In the genomic region with DNA sequence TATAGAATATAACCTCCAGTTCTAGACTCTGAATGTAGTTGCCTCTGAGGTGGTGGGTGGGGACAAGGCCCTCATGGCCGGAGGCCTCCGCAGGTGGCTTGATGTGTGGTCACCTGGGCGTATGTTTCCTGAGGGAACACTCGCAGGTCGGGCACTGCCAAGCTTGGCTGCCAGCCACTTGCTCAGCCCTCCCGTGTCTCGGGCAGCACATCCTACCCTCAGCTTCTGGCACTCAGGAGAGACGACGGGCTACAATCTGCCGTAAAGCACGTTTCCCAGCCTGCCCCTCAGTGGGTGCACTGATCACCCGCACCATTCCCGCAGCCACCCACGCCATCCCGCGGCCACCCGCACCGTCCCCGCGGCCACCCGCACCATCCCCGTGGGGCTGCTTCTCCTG, we compare ENCODE assay signal across 23 cellular contexts. TPM values are rescaled to one million over a fixed set of nuclear protein-coding genes. Genes with fewer than 3 reads are reported as not detected.
DNase-seq lines count a peak whose midpoint lies in the region; ATAC-seq, FAIRE-seq and TF ChIP-seq lines count a peak whose summit lies in the region.
"Had no signal": no experiment of that assay in that cellular context is flagged by ENCODE, and none has a peak within 500 bp of the region (broad histone marks: within the 10 kb centered on the region; RNA-seq: fewer than 3 reads in every experiment).

No MANE protein-coding gene starts in this region.

- H3K9ac ChIP-seq in BLaER1 treated with 17β-estradiol and CSF1 and Interleukin-3, amounts not matched to agents 10 nM and 100 nM, result peak overlapping the region in 8 of 11 experiments; percentile 50 to 73 (median 70); a peak in 14 of 22 replicates
- no peak overlapping the region for H3K9ac ChIP-seq in kidney (ENCODE audit: low read length in 2 of 2)

- peaks cover 0 to 98% (median 83%) of the 10 kb centered on the region in 11 experiments; a peak in 19 of 22 replicates for H4K20me1 ChIP-seq in BLaER1 treated with 17β-estradiol and CSF1 and Interleukin-3, amounts not matched to agents 10 nM and 100 nM

- H3K36me3 Mint-ChIP-seq in activated naive CD8-positive, alpha-beta T cell treated with anti-CD3 and anti-CD28 coated beads, Interleukin-2, amount 50 U/mL, for 24 hours (ENCODE audit: low read depth), result peaks cover 46% of the 10 kb centered on the region

- FAIRE-seq in GM12891 (lab: Jason Lieb, UNC), result no peak
- FAIRE-seq in kidney (lab: Jason Lieb, UNC), result no peak
- FAIRE-seq: GM18507 had no signal

- peak overlapping the region; percentile 60 to 94 (median 84) for H3K4me2 ChIP-seq in BLaER1 treated with 17β-estradiol and CSF1 and Interleukin-3, amounts not matched to agents 10 nM and 100 nM

- H3K4me1 ChIP-seq in BLaER1 treated with 17β-estradiol and CSF1 and Interleukin-3, amounts not matched to agents 10 nM and 100 nM, result peaks cover 38 to 88% (median 82%) of the 10 kb centered on the region in 10 experiments
- H3K4me1 ChIP-seq in cardiac muscle cell (ENCODE audit: low read depth), result peaks cover 8% of the 10 kb centered on the region
- no peaks in the 10 kb centered on the region for H3K4me1 ChIP-seq in kidney (ENCODE audit: control insufficient read depth in 1 of 2, insufficient read depth in 1 of 2, low read depth in 1 of 2, low read length in 2 of 2)
- H3K4me1 ChIP-seq: SJSA1 had no signal

- H3K4me3 ChIP-seq in BLaER1 treated with 17β-estradiol and CSF1 and Interleukin-3, amounts not matched to agents 10 nM and 100 nM, result 0 out of 20 replicates have a peak overlapping the region, but pooled peaks of 1 of the 10 experiments have one; percentile 6
- H3K4me3 ChIP-seq in cardiac muscle cell (no peak overlapping the region), kidney (ENCODE audit: low read length in 2 of 2) (no peak overlapping the region)
- H3K4me3 ChIP-seq: SJSA1 had no signal

- H3K27ac ChIP-seq in BLaER1 treated with 17β-estradiol and CSF1 and Interleukin-3, amounts not matched to agents 10 nM and 100 nM, result peak overlapping the region in 7 of 11 experiments; percentile 61 to 81 (median 73); a peak in 14 of 22 replicates
- H3K27ac ChIP-seq in cardiac muscle cell (peak overlapping the region; percentile 6), kidney (ENCODE audit: low read depth in 2 of 2, low read length in 2 of 2) (no peak overlapping the region)
- H3K27ac ChIP-seq: SJSA1 had no signal

- peak; percentile 33 for DNase-seq in GM12891 (ENCODE audit: insufficient read length, low spot score)
- DNase-seq in cardiac muscle cell (ENCODE audit: low read depth in 1 of 2, low spot score in 1 of 2), result no peak
- DNase-seq in kidney, result peak; percentile 74
- DNase-seq in NCI-H146 (lab: John Stamatoyannopoulos, UW), result no peak
- no peak for DNase-seq in activated CD8-positive, alpha-beta memory T cell treated with anti-CD3 and anti-CD28 coated beads, Interleukin-2, amount 50 U/mL, for 48 hours
- no peak for DNase-seq in activated naive CD8-positive, alpha-beta T cell treated with anti-CD3 and anti-CD28 coated beads, Interleukin-2, amount 50 U/mL, for 24 hours
- DNase-seq: CD4-positive, CD25-positive, alpha-beta regulatory T cell; DMS153; DND-41; GOT3; HCEC 1CT; Karpas-422; NCI-H1092 treated with DMSO at 0.1 percent for 48 hours; NCI-H1436; NCI-H187 treated with DMSO at 0.1 percent for 48 hours; NCI-H2171 treated with DMSO at 0.1 percent for 48 hours; NCI-H345; NCI-H510A treated with DMSO at 0.1 percent for 48 hours; PC-3 had no signal

- H3K27me3 Mint-ChIP-seq in activated naive CD8-positive, alpha-beta T cell treated with anti-CD3 and anti-CD28 coated beads, Interleukin-2, amount 50 U/mL, for 24 hours, result no peaks in the 10 kb centered on the region
- H3K27me3 Mint-ChIP-seq: B cell; CD4-positive, CD25-positive, alpha-beta regulatory T cell had no signal

- intact Hi-C loops in kidney (cut with DNase I), result no loop called here

- ATAC-seq in activated naive CD8-positive, alpha-beta T cell treated with anti-CD3 and anti-CD28 coated beads, Interleukin-2, amount 50 U/mL, for 24 hours, result no peak
- ATAC-seq: PC-3 had no signal

- H3K4me3 Mint-ChIP-seq in activated naive CD8-positive, alpha-beta T cell treated with anti-CD3 and anti-CD28 coated beads, Interleukin-2, amount 50 U/mL, for 24 hours, result no peak overlapping the region
- H3K4me3 Mint-ChIP-seq: B cell; CD4-positive, CD25-positive, alpha-beta regulatory T cell had no signal

- no peak overlapping the region for H3K27ac Mint-ChIP-seq in activated naive CD8-positive, alpha-beta T cell treated with anti-CD3 and anti-CD28 coated beads, Interleukin-2, amount 50 U/mL, for 24 hours
- H3K27ac Mint-ChIP-seq: B cell; CD4-positive, CD25-positive, alpha-beta regulatory T cell had no signal

- peaks cover 19% of the 10 kb centered on the region for H3K4me1 Mint-ChIP-seq in activated naive CD8-positive, alpha-beta T cell treated with anti-CD3 and anti-CD28 coated beads, Interleukin-2, amount 50 U/mL, for 24 hours
- H3K4me1 Mint-ChIP-seq: B cell; CD4-positive, CD25-positive, alpha-beta regulatory T cell had no signal

- peaks cover 0 to 27% (median 0%) of the 10 kb centered on the region in 11 experiments; a peak in 6 of 22 replicates for H3K27me3 ChIP-seq in BLaER1 treated with 17β-estradiol and CSF1 and Interleukin-3, amounts not matched to agents 10 nM and 100 nM
- no peaks in the 10 kb centered on the region for H3K27me3 ChIP-seq in cardiac muscle cell
- H3K27me3 ChIP-seq: SJSA1 had no signal

- TF ChIP-seq CTCF in cardiac muscle cell (IDR thresholded peaks at IDR 0.05; ENCODE audit: low read depth, low read length) (no peak), kidney (IDR thresholded peaks at IDR 0.05; ENCODE audit: borderline replicate concordance, extremely low read depth, insufficient read depth) (no peak)

- no peaks in the 10 kb centered on the region for H3K9me3 Mint-ChIP-seq in activated naive CD8-positive, alpha-beta T cell treated with anti-CD3 and anti-CD28 coated beads, Interleukin-2, amount 50 U/mL, for 24 hours
- H3K9me3 Mint-ChIP-seq: CD4-positive, CD25-positive, alpha-beta regulatory T cell had no signal

- peaks cover 39 to 82% (median 70%) of the 10 kb centered on the region in 11 experiments for H3K36me3 ChIP-seq in BLaER1 treated with 17β-estradiol and CSF1 and Interleukin-3, amounts not matched to agents 10 nM and 100 nM
- H3K36me3 ChIP-seq in cardiac muscle cell (peaks cover 14% of the 10 kb centered on the region), kidney (ENCODE audit: control insufficient read depth in 1 of 2, insufficient read depth in 2 of 2, low read length in 2 of 2) (peaks cover 0 to 4% of the 10 kb centered on the region in 2 donors)

- H3K9me3 ChIP-seq in BLaER1 treated with 17β-estradiol and CSF1 and Interleukin-3, amounts not matched to agents 10 nM and 100 nM (replicated peaks in 1 of 11), result no peaks in the 10 kb centered on the region
- H3K9me3 ChIP-seq in cardiac muscle cell (ENCODE audit: low read depth) (no peaks in the 10 kb centered on the region), kidney (ENCODE audit: control insufficient read depth in 1 of 2, low read length in 2 of 2) (no peaks in the 10 kb centered on the region)
- H3K9me3 ChIP-seq: SJSA1 had no signal

- no peak for TF ChIP-seq POLR2A in GM12891 (IDR thresholded peaks at IDR 0.05; ENCODE audit: low read depth, low read length)

TF ChIP-seq in GM12891, 5 proteins besides CTCF, POLR2A, EP300 and RAD21:
- TF ChIP-seq PAX5 (IDR thresholded peaks at IDR 0.05; ENCODE audit: insufficient read depth, low read length, severe bottlenecking) (no peak), POU2F2 (IDR thresholded peaks at IDR 0.05; ENCODE audit: low read depth, low read length) (no peak), SPI1 (IDR thresholded peaks at IDR 0.05; ENCODE audit: low read depth, low read length) (no peak), TAF1 (IDR thresholded peaks at IDR 0.05; ENCODE audit: low read depth, low read length) (no peak), POLR2AphosphoS5 (IDR thresholded peaks at IDR 0.05; ENCODE audit: low read depth, low read length) (no peak)

RNA-seq across cellular contexts. Expression of a gene that starts 15.2 kb away (rescaled TPM):
- polyA plus RNA-seq in GM12891 (2012; ENCODE audit: low read depth, missing spikeins), result 146 TPM
- 111 and 126 TPM in 2 replicates for total RNA-seq in cardiac muscle cell
- polyA plus RNA-seq in cardiac muscle cell, result 73.9 and 81.3 TPM in 2 replicates
- total RNA-seq in kidney, result 42.9 TPM
- 36.8 TPM for polyA plus RNA-seq in kidney (ENCODE audit: insufficient read depth, low read depth, low replicate concordance)

RNA-seq across cellular contexts. Expression of a gene that starts 17.4 kb away (rescaled TPM):
- polyA plus RNA-seq in GM12891 (2012; ENCODE audit: low read depth, missing spikeins), result 46.3 TPM
- 102 and 106 TPM in 2 replicates for total RNA-seq in cardiac muscle cell
- polyA plus RNA-seq in cardiac muscle cell, result 135 and 137 TPM in 2 replicates
- 50.4 TPM for total RNA-seq in kidney
- polyA plus RNA-seq in kidney (ENCODE audit: insufficient read depth, low read depth, low replicate concordance), result 66.2 TPM

RNA-seq across cellular contexts. Expression of a gene that starts 19.2 kb away (rescaled TPM):
- 0.85 TPM for polyA plus RNA-seq in GM12891 (2012; ENCODE audit: low read depth, missing spikeins)
- total RNA-seq in cardiac muscle cell (11.6 and 18.2 TPM in 2 replicates), kidney (6.9 TPM)
- polyA plus RNA-seq in cardiac muscle cell (11.1 and 12.4 TPM in 2 replicates), kidney (ENCODE audit: insufficient read depth, low read depth, low replicate concordance) (3.6 TPM)

RNA-seq across cellular contexts. Expression of a gene that starts 40.8 kb away (rescaled TPM):
- polyA plus RNA-seq in GM12891 (2012; ENCODE audit: low read depth, missing spikeins), result 0.63 TPM
- total RNA-seq in cardiac muscle cell, result 8.7 and 9.5 TPM in 2 replicates
- 9.0 and 15.2 TPM in 2 replicates for polyA plus RNA-seq in cardiac muscle cell
- total RNA-seq in kidney, result 9.8 TPM
- 3.9 TPM for polyA plus RNA-seq in kidney (ENCODE audit: insufficient read depth, low read depth, low replicate concordance)

Comparison
In these comparisons a context has a peak if more than half of its experiments do, and no peak if none do; other contexts are left out.
1. H3K27ac ChIP-seq: peak in BLaER1 treated with 17β-estradiol and CSF1 and Interleukin-3, amounts not matched to agents 10 nM and 100 nM (7 of 11) and cardiac muscle cell (single experiment); none in kidney (0 of 2).
2. H3K9ac ChIP-seq: peak in BLaER1 treated with 17β-estradiol and CSF1 and Interleukin-3, amounts not matched to agents 10 nM and 100 nM (8 of 11); none in kidney (0 of 2).
3. DNase-seq: peak in GM12891 (single experiment) and kidney (single experiment); none in cardiac muscle cell (0 of 2), NCI-H146 (single experiment), activated CD8-positive, alpha-beta memory T cell treated with anti-CD3 and anti-CD28 coated beads, Interleukin-2, amount 50 U/mL, for 48 hours (single experiment) and activated naive CD8-positive, alpha-beta T cell treated with anti-CD3 and anti-CD28 coated beads, Interleukin-2, amount 50 U/mL, for 24 hours (single experiment).